Comparison of ENCODE assay signal across 24 cellular contexts in genomic region chr12:28582687-28583376, GRCh38.
DNase-seq lines count a peak whose midpoint lies in the region; FAIRE-seq and TF ChIP-seq lines count a peak whose summit lies in the region.
"Had no signal": no experiment of that assay in that cellular context is flagged by ENCODE, and none has a peak within 500 bp of the region (broad histone marks: within the 10 kb centered on the region; RNA-seq: fewer than 3 reads in every experiment).

No MANE protein-coding gene starts in this region.

- H2AFZ ChIP-seq in KMS-11 (ENCODE audit: low read depth) (no peak overlapping the region), smooth muscle cell (ENCODE audit: low read depth) (no peak overlapping the region)
- H2AFZ ChIP-seq: GM23338 had no signal

- no peak overlapping the region for H3K27ac ChIP-seq in KMS-11
- H3K27ac ChIP-seq in SJSA1 = peak overlapping the region; percentile 37
- peak overlapping the region; percentile 82 for H3K27ac ChIP-seq in smooth muscle cell (ENCODE audit: low read depth)
- H3K27ac ChIP-seq: A549, C4-2B had no signal

- WGBS in smooth muscle cell (ENCODE audit: low lambda C conversion rate) = 75% methylated on average over 5 of the region's 5 CpGs

- H3K36me3 ChIP-seq in KMS-11 (ENCODE audit: insufficient read depth) (no peaks in the 10 kb centered on the region), SJSA1 (no peaks in the 10 kb centered on the region), smooth muscle cell (ENCODE audit: low read depth) (no peaks in the 10 kb centered on the region)
- H3K36me3 ChIP-seq: HAP-1 had no signal

- no peak overlapping the region for H3K4me3 ChIP-seq in KMS-11 (IDR thresholded peaks at IDR 0.05; ENCODE audit: insufficient read depth, low read depth, low read length)
- no peak overlapping the region for H3K4me3 ChIP-seq in SJSA1
- no peak overlapping the region for H3K4me3 ChIP-seq in smooth muscle cell
- H3K4me3 ChIP-seq: A549, GM23338, HAP-1 had no signal

- FAIRE-seq in GM12892 (lab: Jason Lieb, UNC) = peak; percentile 48
- FAIRE-seq: A549, G401.6, RCC 7860 had no signal

- no peak for TF ChIP-seq POLR2A in GM12892 (IDR thresholded peaks at IDR 0.05; ENCODE audit: low read depth, low read length)

- no peak for TF ChIP-seq CTCF in KMS-11 (conservative IDR thresholded peaks at IDR 0.05; ENCODE audit: low read depth, low read length)
- no peak for TF ChIP-seq CTCF in smooth muscle cell (IDR thresholded peaks at IDR 0.05; ENCODE audit: borderline replicate concordance, insufficient read depth, poor library complexity, severe bottlenecking)

- H4K20me1 ChIP-seq in KMS-11 (ENCODE audit: insufficient read depth) (no peaks in the 10 kb centered on the region), smooth muscle cell (ENCODE audit: low read depth) (no peaks in the 10 kb centered on the region)

- DNase-seq in GM12892 (ENCODE audit: insufficient read length) = no peak
- no peak for DNase-seq in SJSA1 (ENCODE audit: low read depth in 1 of 2, low spot score in 2 of 2)
- DNase-seq in smooth muscle cell (lab: John Stamatoyannopoulos, UW; ENCODE audit: unreplicated experiment) = no peak
- DNase-seq in OCI-M2 (lab: John Stamatoyannopoulos, UW; ENCODE audit: unreplicated experiment) = no peak
- DNase-seq in KBM-7 = no peak
- DNase-seq in LoVo (ENCODE audit: low spot score) = no peak
- DNase-seq: Caco-2; CD8-positive, alpha-beta T cell; Kasumi-1; MM.1S; NCI-H1048; NCI-H1694; NCI-H2029 treated with DMSO at 0.1 percent for 48 hours; NCI-H226; NCI-H510A; NCI-H69; T-helper 1 cell had no signal

- H3K79me2 ChIP-seq in KMS-11 (ENCODE audit: insufficient read depth, low read depth) (no peaks in the 10 kb centered on the region), smooth muscle cell (ENCODE audit: low read depth) (no peaks in the 10 kb centered on the region)

- H3K9me3 ChIP-seq in SJSA1 (replicated peaks) = no peaks in the 10 kb centered on the region
- no peaks in the 10 kb centered on the region for H3K9me3 ChIP-seq in smooth muscle cell (replicated peaks; ENCODE audit: low read depth)
- H3K9me3 ChIP-seq: A549, Caco-2, HAP-1 had no signal

- peaks cover 6% of the 10 kb centered on the region for H3F3A ChIP-seq in smooth muscle cell (ENCODE audit: low read depth)

- in situ Hi-C loops in KBM-7 (cut with MboI; ENCODE audit: low pct_unique_long_range_greater_than_20kb, low sequenced_read_pairs) = no loop called here

- no peak overlapping the region for H3K9ac ChIP-seq in KMS-11
- H3K9ac ChIP-seq in smooth muscle cell (ENCODE audit: low read depth) = peak overlapping the region; percentile 42

- H3K4me1 ChIP-seq in KMS-11 (ENCODE audit: low read depth, poor library complexity, severe bottlenecking) (peaks cover 19% of the 10 kb centered on the region), SJSA1 (replicated peaks) (peaks cover 38% of the 10 kb centered on the region), smooth muscle cell (ENCODE audit: low read depth) (no peaks in the 10 kb centered on the region)
- H3K4me1 ChIP-seq: A549 had no signal

- H3K27me3 ChIP-seq in KMS-11 (ENCODE audit: insufficient read depth, low read depth) = no peaks in the 10 kb centered on the region
- no peaks in the 10 kb centered on the region for H3K27me3 ChIP-seq in SJSA1 (replicated peaks)
- no peaks in the 10 kb centered on the region for H3K27me3 ChIP-seq in smooth muscle cell (ENCODE audit: low read depth)

- H3K4me2 ChIP-seq in KMS-11 (peak overlapping the region; percentile 50), smooth muscle cell (peak overlapping the region; percentile 74)
- H3K4me2 ChIP-seq: A549, GM23338 had no signal
